ENCODE assay signal across 1 cellular context in genomic region chr20:62970307-62971210, GRCh38.
TF ChIP-seq lines count a peak whose summit lies in the region.

No MANE protein-coding gene starts in this region.

TF ChIP-seq in HepG2, 621 proteins besides CTCF, POLR2A, EP300 and RAD21 (continued from another document and continues in another):
- TF ChIP-seq, protein P1, sequence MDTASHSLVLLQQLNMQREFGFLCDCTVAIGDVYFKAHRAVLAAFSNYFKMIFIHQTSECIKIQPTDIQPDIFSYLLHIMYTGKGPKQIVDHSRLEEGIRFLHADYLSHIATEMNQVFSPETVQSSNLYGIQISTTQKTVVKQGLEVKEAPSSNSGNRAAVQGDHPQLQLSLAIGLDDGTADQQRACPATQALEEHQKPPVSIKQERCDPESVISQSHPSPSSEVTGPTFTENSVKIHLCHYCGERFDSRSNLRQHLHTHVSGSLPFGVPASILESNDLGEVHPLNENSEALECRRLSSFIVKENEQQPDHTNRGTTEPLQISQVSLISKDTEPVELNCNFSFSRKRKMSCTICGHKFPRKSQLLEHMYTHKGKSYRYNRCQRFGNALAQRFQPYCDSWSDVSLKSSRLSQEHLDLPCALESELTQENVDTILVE (CRISPR knock-in tag; IDR thresholded peaks at IDR 0.05), result no peak
- TF ChIP-seq IKZF4 (CRISPR knock-in tag; IDR thresholded peaks at IDR 0.05; ENCODE audit: borderline replicate concordance, low read depth, not compliant biosample characterization), result no peak
- 0 out of 2 replicates have a peak, but pooled peaks have one; percentile 76 for TF ChIP-seq ZNF761 (CRISPR knock-in tag; conservative IDR thresholded peaks at IDR 0.05)
- no peak for TF ChIP-seq SNAPC5 (CRISPR knock-in tag; IDR thresholded peaks at IDR 0.05; ENCODE audit: borderline replicate concordance)
- no peak for TF ChIP-seq KDM5A (IDR thresholded peaks at IDR 0.05; ENCODE audit: borderline replicate concordance, low read length)
- TF ChIP-seq, protein P2, sequence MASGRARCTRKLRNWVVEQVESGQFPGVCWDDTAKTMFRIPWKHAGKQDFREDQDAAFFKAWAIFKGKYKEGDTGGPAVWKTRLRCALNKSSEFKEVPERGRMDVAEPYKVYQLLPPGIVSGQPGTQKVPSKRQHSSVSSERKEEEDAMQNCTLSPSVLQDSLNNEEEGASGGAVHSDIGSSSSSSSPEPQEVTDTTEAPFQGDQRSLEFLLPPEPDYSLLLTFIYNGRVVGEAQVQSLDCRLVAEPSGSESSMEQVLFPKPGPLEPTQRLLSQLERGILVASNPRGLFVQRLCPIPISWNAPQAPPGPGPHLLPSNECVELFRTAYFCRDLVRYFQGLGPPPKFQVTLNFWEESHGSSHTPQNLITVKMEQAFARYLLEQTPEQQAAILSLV (CRISPR knock-in tag; IDR thresholded peaks at IDR 0.05; ENCODE audit: borderline replicate concordance), result 0 out of 2 replicates have a peak, but pooled peaks have one; percentile 87
- no peak; the same call in 1 of the 2 replicates for TF ChIP-seq NFE2L1 (CRISPR knock-in tag; IDR thresholded peaks at IDR 0.05; ENCODE audit: borderline replicate concordance)
- peak; percentile 86; the same call in 1 of the 2 replicates for TF ChIP-seq ZNF556 (CRISPR knock-in tag; IDR thresholded peaks at IDR 0.05; ENCODE audit: borderline replicate concordance)
- TF ChIP-seq POGZ (CRISPR knock-in tag; IDR thresholded peaks at IDR 0.05), result no peak
- TF ChIP-seq MBD4 (IDR thresholded peaks at IDR 0.05; ENCODE audit: borderline replicate concordance, low read length), result no peak
- TF ChIP-seq, protein P3, sequence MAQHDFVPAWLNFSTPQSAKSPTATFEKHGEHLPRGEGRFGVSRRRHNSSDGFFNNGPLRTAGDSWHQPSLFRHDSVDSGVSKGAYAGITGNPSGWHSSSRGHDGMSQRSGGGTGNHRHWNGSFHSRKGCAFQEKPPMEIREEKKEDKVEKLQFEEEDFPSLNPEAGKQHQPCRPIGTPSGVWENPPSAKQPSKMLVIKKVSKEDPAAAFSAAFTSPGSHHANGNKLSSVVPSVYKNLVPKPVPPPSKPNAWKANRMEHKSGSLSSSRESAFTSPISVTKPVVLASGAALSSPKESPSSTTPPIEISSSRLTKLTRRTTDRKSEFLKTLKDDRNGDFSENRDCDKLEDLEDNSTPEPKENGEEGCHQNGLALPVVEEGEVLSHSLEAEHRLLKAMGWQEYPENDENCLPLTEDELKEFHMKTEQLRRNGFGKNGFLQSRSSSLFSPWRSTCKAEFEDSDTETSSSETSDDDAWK (CRISPR knock-in tag; IDR thresholded peaks at IDR 0.05), result no peak
- TF ChIP-seq MAFG (CRISPR knock-in tag; IDR thresholded peaks at IDR 0.05), result no peak; the same call in 1 of the 2 replicates
- no peak for TF ChIP-seq GZF1 (CRISPR knock-in tag; IDR thresholded peaks at IDR 0.05)
- TF ChIP-seq ZNF326 (CRISPR knock-in tag; IDR thresholded peaks at IDR 0.05; ENCODE audit: borderline replicate concordance), result 0 out of 2 replicates have a peak, but pooled peaks have one; percentile 60
- no peak for TF ChIP-seq MBNL3 (CRISPR knock-in tag; conservative IDR thresholded peaks at IDR 0.05)
- TF ChIP-seq, protein P4, sequence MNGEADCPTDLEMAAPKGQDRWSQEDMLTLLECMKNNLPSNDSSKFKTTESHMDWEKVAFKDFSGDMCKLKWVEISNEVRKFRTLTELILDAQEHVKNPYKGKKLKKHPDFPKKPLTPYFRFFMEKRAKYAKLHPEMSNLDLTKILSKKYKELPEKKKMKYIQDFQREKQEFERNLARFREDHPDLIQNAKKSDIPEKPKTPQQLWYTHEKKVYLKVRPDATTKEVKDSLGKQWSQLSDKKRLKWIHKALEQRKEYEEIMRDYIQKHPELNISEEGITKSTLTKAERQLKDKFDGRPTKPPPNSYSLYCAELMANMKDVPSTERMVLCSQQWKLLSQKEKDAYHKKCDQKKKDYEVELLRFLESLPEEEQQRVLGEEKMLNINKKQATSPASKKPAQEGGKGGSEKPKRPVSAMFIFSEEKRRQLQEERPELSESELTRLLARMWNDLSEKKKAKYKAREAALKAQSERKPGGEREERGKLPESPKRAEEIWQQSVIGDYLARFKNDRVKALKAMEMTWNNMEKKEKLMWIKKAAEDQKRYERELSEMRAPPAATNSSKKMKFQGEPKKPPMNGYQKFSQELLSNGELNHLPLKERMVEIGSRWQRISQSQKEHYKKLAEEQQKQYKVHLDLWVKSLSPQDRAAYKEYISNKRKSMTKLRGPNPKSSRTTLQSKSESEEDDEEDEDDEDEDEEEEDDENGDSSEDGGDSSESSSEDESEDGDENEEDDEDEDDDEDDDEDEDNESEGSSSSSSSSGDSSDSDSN (CRISPR knock-in tag; IDR thresholded peaks at IDR 0.05), result peak; percentile 79; the same call in 1 of the 2 replicates
- TF ChIP-seq ZNF660 (CRISPR knock-in tag; IDR thresholded peaks at IDR 0.05; ENCODE audit: borderline replicate concordance, low read depth), result no peak
- 0 out of 2 replicates have a peak, but pooled peaks have one; percentile 75 for TF ChIP-seq FOXO4 (CRISPR knock-in tag; conservative IDR thresholded peaks at IDR 0.05)
- no peak for TF ChIP-seq SNAPC2 (CRISPR knock-in tag; IDR thresholded peaks at IDR 0.05)
- TF ChIP-seq ZNF549 (CRISPR knock-in tag; IDR thresholded peaks at IDR 0.05), result no peak
- TF ChIP-seq ZNF687 (CRISPR knock-in tag; IDR thresholded peaks at IDR 0.05), result peak; percentile 91
- TF ChIP-seq, protein P5, sequence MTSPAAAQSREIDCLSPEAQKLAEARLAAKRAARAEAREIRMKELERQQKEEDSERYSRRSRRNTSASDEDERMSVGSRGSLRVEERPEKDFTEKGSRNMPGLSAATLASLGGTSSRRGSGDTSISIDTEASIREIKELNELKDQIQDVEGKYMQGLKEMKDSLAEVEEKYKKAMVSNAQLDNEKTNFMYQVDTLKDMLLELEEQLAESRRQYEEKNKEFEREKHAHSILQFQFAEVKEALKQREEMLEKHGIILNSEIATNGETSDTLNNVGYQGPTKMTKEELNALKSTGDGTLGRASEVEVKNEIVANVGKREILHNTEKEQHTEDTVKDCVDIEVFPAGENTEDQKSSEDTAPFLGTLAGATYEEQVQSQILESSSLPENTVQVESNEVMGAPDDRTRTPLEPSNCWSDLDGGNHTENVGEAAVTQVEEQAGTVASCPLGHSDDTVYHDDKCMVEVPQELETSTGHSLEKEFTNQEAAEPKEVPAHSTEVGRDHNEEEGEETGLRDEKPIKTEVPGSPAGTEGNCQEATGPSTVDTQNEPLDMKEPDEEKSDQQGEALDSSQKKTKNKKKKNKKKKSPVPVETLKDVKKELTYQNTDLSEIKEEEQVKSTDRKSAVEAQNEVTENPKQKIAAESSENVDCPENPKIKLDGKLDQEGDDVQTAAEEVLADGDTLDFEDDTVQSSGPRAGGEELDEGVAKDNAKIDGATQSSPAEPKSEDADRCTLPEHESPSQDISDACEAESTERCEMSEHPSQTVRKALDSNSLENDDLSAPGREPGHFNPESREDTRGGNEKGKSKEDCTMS (CRISPR knock-in tag; conservative IDR thresholded peaks at IDR 0.05), result no peak
- TF ChIP-seq, protein P6, sequence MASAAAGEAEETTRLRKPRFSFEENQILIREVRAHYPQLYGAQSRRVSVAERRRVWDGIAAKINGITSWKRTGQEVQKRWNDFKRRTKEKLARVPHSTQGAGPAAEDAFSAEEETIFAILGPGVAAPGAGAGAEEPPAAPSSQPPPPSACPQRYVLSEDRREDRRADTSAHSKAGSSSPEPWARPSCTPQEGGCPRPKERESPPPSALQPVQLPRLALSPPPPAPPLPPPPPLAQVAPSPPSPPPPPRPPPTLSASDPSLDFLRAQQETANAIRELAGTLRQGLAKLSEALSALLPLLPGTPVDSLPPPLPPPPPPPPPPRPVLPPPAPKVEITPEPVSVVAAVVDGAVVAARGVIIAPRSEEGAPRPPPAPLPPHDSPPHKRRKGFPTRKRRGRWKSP (CRISPR knock-in tag; IDR thresholded peaks at IDR 0.05), result peak; percentile 54; the same call in 1 of the 2 replicates
- no peak for TF ChIP-seq HHEX (CRISPR knock-in tag; IDR thresholded peaks at IDR 0.05)
- TF ChIP-seq ZNF280D (CRISPR knock-in tag; IDR thresholded peaks at IDR 0.05), result 0 out of 2 replicates have a peak, but pooled peaks have one; percentile 5
- peak; percentile 59 for TF ChIP-seq ZNF776 (CRISPR knock-in tag; IDR thresholded peaks at IDR 0.05)
- TF ChIP-seq HNRNPL (IDR thresholded peaks at IDR 0.05; ENCODE audit: low read depth, low read length), result peak; percentile 85; the same call in 1 of the 2 replicates
- TF ChIP-seq TAF15 (IDR thresholded peaks at IDR 0.05; ENCODE audit: low read depth, low read length, poor library complexity, severe bottlenecking), result no peak
- TF ChIP-seq TOPORS (CRISPR knock-in tag; IDR thresholded peaks at IDR 0.05), result no peak; the same call in 1 of the 2 replicates
- TF ChIP-seq ZNF746 (CRISPR knock-in tag; IDR thresholded peaks at IDR 0.05), result no peak; the same call in 1 of the 2 replicates
- TF ChIP-seq, protein P7, sequence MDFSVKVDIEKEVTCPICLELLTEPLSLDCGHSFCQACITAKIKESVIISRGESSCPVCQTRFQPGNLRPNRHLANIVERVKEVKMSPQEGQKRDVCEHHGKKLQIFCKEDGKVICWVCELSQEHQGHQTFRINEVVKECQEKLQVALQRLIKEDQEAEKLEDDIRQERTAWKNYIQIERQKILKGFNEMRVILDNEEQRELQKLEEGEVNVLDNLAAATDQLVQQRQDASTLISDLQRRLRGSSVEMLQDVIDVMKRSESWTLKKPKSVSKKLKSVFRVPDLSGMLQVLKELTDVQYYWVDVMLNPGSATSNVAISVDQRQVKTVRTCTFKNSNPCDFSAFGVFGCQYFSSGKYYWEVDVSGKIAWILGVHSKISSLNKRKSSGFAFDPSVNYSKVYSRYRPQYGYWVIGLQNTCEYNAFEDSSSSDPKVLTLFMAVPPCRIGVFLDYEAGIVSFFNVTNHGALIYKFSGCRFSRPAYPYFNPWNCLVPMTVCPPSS (IDR thresholded peaks at IDR 0.05), result no peak
- no peak for TF ChIP-seq TBX3 (IDR thresholded peaks at IDR 0.05; ENCODE audit: borderline replicate concordance)
